ENCODE assay signal across 7 cellular contexts in the genomic region with DNA sequence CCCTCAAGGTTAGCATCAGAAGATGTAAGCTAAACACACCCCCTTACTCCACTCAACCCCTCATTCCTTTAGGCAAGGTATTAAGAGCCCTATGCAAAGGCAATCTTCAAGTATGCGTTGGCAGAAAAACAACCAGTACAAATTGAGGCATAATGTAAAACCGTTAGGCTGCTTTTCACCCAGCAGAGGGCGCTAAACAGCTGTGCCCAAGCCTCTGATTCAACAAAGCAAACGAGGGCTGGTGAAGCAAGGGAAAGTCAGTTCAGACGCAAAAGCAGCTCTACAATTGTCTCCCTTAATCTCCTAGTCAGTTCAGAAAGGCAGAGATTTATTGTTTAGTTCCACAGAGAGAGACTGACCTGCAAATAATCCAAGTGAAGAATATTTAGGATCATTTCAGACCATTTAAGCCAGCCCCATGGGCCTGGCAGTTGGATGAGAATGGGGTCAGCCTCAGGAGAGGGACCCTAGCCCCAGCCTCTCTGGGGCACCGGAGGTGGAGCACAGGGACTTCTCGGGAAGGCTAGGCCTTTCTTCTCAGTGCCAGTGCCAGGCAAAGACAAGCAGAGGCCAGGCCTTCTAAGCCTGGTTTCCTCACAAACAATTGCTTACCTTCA. TPM values are rescaled to one million over a fixed set of nuclear protein-coding genes. Genes with fewer than 3 reads are reported as not detected.
A peak's percentile ranks its signal among the peaks of the same experiment; 100 is the strongest.
DNase-seq lines count a peak whose midpoint lies in the region; FAIRE-seq and TF ChIP-seq lines count a peak whose summit lies in the region.

No MANE protein-coding gene starts in this region.

- no peaks in the 10 kb centered on the region for H3K9me3 Mint-ChIP-seq in neural progenitor cell

- H3F3A ChIP-seq in Loucy (ENCODE audit: low read depth) (no peaks in the 10 kb centered on the region), neural progenitor cell (ENCODE audit: low read depth) (peaks cover 21% of the 10 kb centered on the region)

- H2AFZ ChIP-seq in Loucy (ENCODE audit: low read length), result no peak overlapping the region
- H2AFZ ChIP-seq in neural progenitor cell (replicated peaks), result peak overlapping the region; percentile 69

- H3K4me3 Mint-ChIP-seq in neural progenitor cell, result no peak overlapping the region

- no peaks in the 10 kb centered on the region for H3K36me3 ChIP-seq in Loucy (ENCODE audit: insufficient read depth, low read length)
- H3K36me3 ChIP-seq in neural progenitor cell, result no peaks in the 10 kb centered on the region

- H3K4me3 ChIP-seq in Loucy (ENCODE audit: low read length, poor library complexity, severe bottlenecking) (no peak overlapping the region), fibroblast of pulmonary artery (replicated peaks; ENCODE audit: low read depth, low read length) (no peak overlapping the region), neural progenitor cell (peak overlapping the region; percentile 15)

- peak overlapping the region; percentile 80 for H3K27ac Mint-ChIP-seq in neural progenitor cell

- H3K9me2 ChIP-seq in Loucy (replicated peaks; ENCODE audit: low read depth, low read length), result no peaks in the 10 kb centered on the region

- TF ChIP-seq CTCF in Loucy (conservative IDR thresholded peaks at IDR 0.05; ENCODE audit: low read length), result peak; percentile 96
- TF ChIP-seq CTCF in fibroblast of pulmonary artery (IDR thresholded peaks at IDR 0.05; ENCODE audit: low read length, missing control alignments), result peak; percentile 97
- peak; percentile 97 for TF ChIP-seq CTCF in neural progenitor cell (IDR thresholded peaks at IDR 0.05)

- H3K9ac ChIP-seq in Loucy (ENCODE audit: low read depth, low read length, poor library complexity, severe bottlenecking) (no peak overlapping the region), neural progenitor cell (no peak overlapping the region)

- H3K4me1 Mint-ChIP-seq in neural progenitor cell, result peaks cover 45% of the 10 kb centered on the region

- H3K4me1 ChIP-seq in Loucy (ENCODE audit: insufficient read depth, low read length, poor library complexity, severe bottlenecking) (peaks cover 14% of the 10 kb centered on the region), neural progenitor cell (peaks cover 34% of the 10 kb centered on the region)

- H3K27me3 ChIP-seq in Loucy (ENCODE audit: insufficient read depth, low read length, poor library complexity, severe bottlenecking), result no peaks in the 10 kb centered on the region
- H3K27me3 ChIP-seq in neural progenitor cell, result no peaks in the 10 kb centered on the region

- peaks cover 97% of the 10 kb centered on the region for H3K79me2 ChIP-seq in Loucy (ENCODE audit: insufficient read depth, low read length)
- peaks cover 79% of the 10 kb centered on the region for H3K79me2 ChIP-seq in neural progenitor cell (ENCODE audit: low read depth)

- DNase-seq in GM12891 (ENCODE audit: insufficient read length, low spot score) (peak; percentile 25), RPMI8226 (peak; percentile 67), fibroblast of pulmonary artery (ENCODE audit: low read depth) (peak; percentile 94), neural progenitor cell (ENCODE audit: low spot score) (peak; percentile 91), superior temporal gyrus (ENCODE audit: extremely low spot score) (peak; percentile 90)
- peak; percentile 45 to 57 for DNase-seq in activated T-helper 1 cell treated with anti-CD3 and anti-CD28 coated beads, Interleukin-2, amount 50 U/mL, for 16 hours (ENCODE audit: low read depth in 1 of 2, low spot score in 1 of 2)

- no peaks in the 10 kb centered on the region for H3K36me3 Mint-ChIP-seq in neural progenitor cell

- no peaks in the 10 kb centered on the region for H3K27me3 Mint-ChIP-seq in neural progenitor cell (ENCODE audit: insufficient read depth, low read depth)

- H3K4me2 ChIP-seq in Loucy (ENCODE audit: low read depth, low read length, poor library complexity, severe bottlenecking) (no peak overlapping the region), neural progenitor cell (peak overlapping the region; percentile 68)

- TF ChIP-seq POLR2A in GM12891 (IDR thresholded peaks at IDR 0.05; ENCODE audit: low read depth, low read length), result no peak

- H4K20me1 ChIP-seq in Loucy (ENCODE audit: insufficient read depth, low read length, poor library complexity, severe bottlenecking) (peaks cover 65% of the 10 kb centered on the region), neural progenitor cell (ENCODE audit: low read depth) (peaks cover 10% of the 10 kb centered on the region)

- H3K27ac ChIP-seq in neural progenitor cell, result peak overlapping the region; percentile 77

- peak; percentile 87 for FAIRE-seq in GM12891 (lab: Jason Lieb, UNC)

- no peaks in the 10 kb centered on the region for H3K9me3 ChIP-seq in Loucy (ENCODE audit: insufficient read depth, low read depth, low read length)
- H3K9me3 ChIP-seq in neural progenitor cell (ENCODE audit: low read depth), result no peaks in the 10 kb centered on the region

TF ChIP-seq in GM12891, 5 proteins besides CTCF, POLR2A, EP300 and RAD21:
- TF ChIP-seq TAF1 (IDR thresholded peaks at IDR 0.05; ENCODE audit: low read depth, low read length) (no peak), POLR2AphosphoS5 (IDR thresholded peaks at IDR 0.05; ENCODE audit: low read depth, low read length) (no peak), POU2F2 (IDR thresholded peaks at IDR 0.05; ENCODE audit: low read depth, low read length) (0 out of 2 replicates have a peak, but pooled peaks have one; percentile 19), PAX5 (IDR thresholded peaks at IDR 0.05; ENCODE audit: insufficient read depth, low read length, severe bottlenecking) (no peak)
TF ChIP-seq in GM12891: peak in this region for 1.

RNA-seq across cellular contexts. Expression of a gene that starts 23.5 kb away (rescaled TPM):
- 16.4 TPM for polyA plus RNA-seq in GM12891 (2012; ENCODE audit: low read depth, missing spikeins)
- total RNA-seq in neural progenitor cell (ENCODE audit: low replicate concordance), result 22.4 and 30.8 TPM in 2 replicates

Comparison
In these comparisons a context has a peak if more than half of its experiments do, and no peak if none do; other contexts are left out.
1. DNase-seq: peak in every context shown above with its lines; median percentile 94 in fibroblast of pulmonary artery; 91 in neural progenitor cell; 90 in superior temporal gyrus; 67 in RPMI8226; 51 in activated T-helper 1 cell treated with anti-CD3 and anti-CD28 coated beads, Interleukin-2, amount 50 U/mL, for 16 hours; 25 in GM12891.